ENCODE assay signal across 1 cellular context in genomic region chr2:237486819-237487448, GRCh38.
TF ChIP-seq lines count a peak whose summit lies in the region.

TSS of gene MLPH (plus strand) at chr2:237487251. CDS start at chr2:237493427, 6,176 bp downstream.

TF ChIP-seq in Ishikawa, 13 proteins besides CTCF, POLR2A, EP300 and RAD21 (continued from another document):
- no peak for TF ChIP-seq REST (IDR thresholded peaks at IDR 0.05; ENCODE audit: low read depth)
TF ChIP-seq in Ishikawa: peak in this region for 4.
